1 cellular context compared by ENCODE assay signal in the genomic region with DNA sequence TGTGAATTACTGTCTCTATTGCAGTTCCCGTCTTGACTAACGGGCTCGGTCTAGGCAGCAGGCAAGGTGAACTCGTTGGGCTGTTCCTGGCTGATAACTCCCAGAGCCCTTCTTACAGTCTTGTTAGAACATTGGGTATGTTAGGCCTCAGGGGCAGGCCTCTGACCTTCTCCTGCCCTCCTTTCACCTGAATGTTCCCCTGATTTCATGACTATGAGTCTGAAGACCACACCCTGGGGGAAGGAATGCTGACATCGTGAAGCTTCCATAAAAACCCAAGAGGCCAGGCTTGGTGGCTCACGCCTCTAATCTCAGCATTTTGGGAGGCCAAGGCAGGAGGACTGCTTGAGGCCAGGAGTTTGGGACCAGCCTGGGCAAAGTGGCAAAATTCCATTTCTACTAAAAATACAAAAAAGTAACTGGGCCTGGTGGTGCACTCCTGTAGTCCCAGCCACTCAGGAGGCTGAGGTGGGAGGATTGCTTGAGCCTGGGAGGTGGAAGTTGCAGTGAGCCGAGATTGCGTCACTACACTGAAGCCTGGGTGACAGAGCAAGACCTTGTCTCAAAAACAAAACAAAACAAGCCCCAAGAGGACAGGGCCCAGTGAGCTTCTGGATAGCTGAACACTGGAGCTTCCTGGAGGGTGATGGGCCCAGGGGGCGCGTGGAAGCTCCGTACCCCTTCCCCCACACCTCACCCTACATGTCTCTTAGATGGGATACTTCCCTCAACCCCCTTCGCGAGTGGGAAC.
TF ChIP-seq lines count a peak whose summit lies in the region.

No MANE protein-coding gene starts in this region.

TF ChIP-seq in K562, 482 proteins besides CTCF, POLR2A, EP300 and RAD21 (continued from another document):
- TF ChIP-seq, protein P1, sequence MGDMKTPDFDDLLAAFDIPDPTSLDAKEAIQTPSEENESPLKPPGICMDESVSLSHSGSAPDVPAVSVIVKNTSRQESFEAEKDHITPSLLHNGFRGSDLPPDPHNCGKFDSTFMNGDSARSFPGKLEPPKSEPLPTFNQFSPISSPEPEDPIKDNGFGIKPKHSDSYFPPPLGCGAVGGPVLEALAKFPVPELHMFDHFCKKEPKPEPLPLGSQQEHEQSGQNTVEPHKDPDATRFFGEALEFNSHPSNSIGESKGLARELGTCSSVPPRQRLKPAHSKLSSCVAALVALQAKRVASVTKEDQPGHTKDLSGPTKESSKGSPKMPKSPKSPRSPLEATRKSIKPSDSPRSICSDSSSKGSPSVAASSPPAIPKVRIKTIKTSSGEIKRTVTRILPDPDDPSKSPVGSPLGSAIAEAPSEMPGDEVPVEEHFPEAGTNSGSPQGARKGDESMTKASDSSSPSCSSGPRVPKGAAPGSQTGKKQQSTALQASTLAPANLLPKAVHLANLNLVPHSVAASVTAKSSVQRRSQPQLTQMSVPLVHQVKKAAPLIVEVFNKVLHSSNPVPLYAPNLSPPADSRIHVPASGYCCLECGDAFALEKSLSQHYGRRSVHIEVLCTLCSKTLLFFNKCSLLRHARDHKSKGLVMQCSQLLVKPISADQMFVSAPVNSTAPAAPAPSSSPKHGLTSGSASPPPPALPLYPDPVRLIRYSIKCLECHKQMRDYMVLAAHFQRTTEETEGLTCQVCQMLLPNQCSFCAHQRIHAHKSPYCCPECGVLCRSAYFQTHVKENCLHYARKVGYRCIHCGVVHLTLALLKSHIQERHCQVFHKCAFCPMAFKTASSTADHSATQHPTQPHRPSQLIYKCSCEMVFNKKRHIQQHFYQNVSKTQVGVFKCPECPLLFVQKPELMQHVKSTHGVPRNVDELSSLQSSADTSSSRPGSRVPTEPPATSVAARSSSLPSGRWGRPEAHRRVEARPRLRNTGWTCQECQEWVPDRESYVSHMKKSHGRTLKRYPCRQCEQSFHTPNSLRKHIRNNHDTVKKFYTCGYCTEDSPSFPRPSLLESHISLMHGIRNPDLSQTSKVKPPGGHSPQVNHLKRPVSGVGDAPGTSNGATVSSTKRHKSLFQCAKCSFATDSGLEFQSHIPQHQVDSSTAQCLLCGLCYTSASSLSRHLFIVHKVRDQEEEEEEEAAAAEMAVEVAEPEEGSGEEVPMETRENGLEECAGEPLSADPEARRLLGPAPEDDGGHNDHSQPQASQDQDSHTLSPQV (IDR thresholded peaks at IDR 0.05), result peak; percentile 63
- 0 out of 2 replicates have a peak, but pooled peaks have one; percentile 13 for TF ChIP-seq KLF6 (CRISPR knock-in tag; IDR thresholded peaks at IDR 0.05; ENCODE audit: borderline replicate concordance)
- TF ChIP-seq ERF (CRISPR knock-in tag; IDR thresholded peaks at IDR 0.05), result peak; percentile 12; the same call in 1 of the 2 replicates
- TF ChIP-seq FOXK2 (conservative IDR thresholded peaks at IDR 0.05 in 1 of 2, IDR thresholded peaks at IDR 0.05 in 1 of 2; ENCODE audit: low read depth in 2 of 2), result peak; percentile 53 to 60; a peak in 2 of 4 replicates
